ENCODE assay signal across 1 cellular context in genomic region chr17:17972126-17972951, GRCh38.
TF ChIP-seq lines count a peak whose summit lies in the region.

Gene DRC3, plus strand, starts transcription at chr17:17972862. Its CDS starts 4,737 bp downstream, at chr17:17977599.
Gene TOM1L2, minus strand, starts transcription at chr17:17972400. Its CDS starts 87 bp downstream, at chr17:17972313.

TF ChIP-seq in HepG2, 621 proteins besides CTCF, POLR2A, EP300 and RAD21 (continued from another document and continues in another):
- peak; percentile 12; the same call in 1 of the 2 replicates for TF ChIP-seq HIC2 (CRISPR knock-in tag; IDR thresholded peaks at IDR 0.05; ENCODE audit: low read depth)
- no peak for TF ChIP-seq STAT6 (CRISPR knock-in tag; IDR thresholded peaks at IDR 0.05; ENCODE audit: borderline replicate concordance)
- no peak for TF ChIP-seq ATF7-NPFF (CRISPR knock-in tag; IDR thresholded peaks at IDR 0.05; ENCODE audit: low read depth)
- TF ChIP-seq NR2F1 (CRISPR knock-in tag; IDR thresholded peaks at IDR 0.05), result peak in 1 of 2 experiments; percentile 51; a peak in 1 of 4 replicates
- peak; percentile 79; the same call in 1 of the 2 replicates for TF ChIP-seq SP5 (CRISPR knock-in tag; IDR thresholded peaks at IDR 0.05; ENCODE audit: borderline replicate concordance, low read depth)
- TF ChIP-seq SOX6 (IDR thresholded peaks at IDR 0.05), result no peak
- TF ChIP-seq SOX6 (CRISPR knock-in tag; IDR thresholded peaks at IDR 0.05), result peak; percentile 41
- TF ChIP-seq ATRX (CRISPR knock-in tag; IDR thresholded peaks at IDR 0.05; ENCODE audit: borderline replicate concordance), result no peak
- no peak for TF ChIP-seq ARNTL (CRISPR knock-in tag; IDR thresholded peaks at IDR 0.05)
- no peak for TF ChIP-seq NFE2L1 (CRISPR knock-in tag; IDR thresholded peaks at IDR 0.05; ENCODE audit: borderline replicate concordance)
- peak; percentile 73 for TF ChIP-seq ZNF891 (CRISPR knock-in tag; IDR thresholded peaks at IDR 0.05)
- no peak for TF ChIP-seq ZBTB3 (CRISPR knock-in tag; IDR thresholded peaks at IDR 0.05; ENCODE audit: borderline replicate concordance, low read depth)
- peak; percentile 99 for TF ChIP-seq USF2 (IDR thresholded peaks at IDR 0.05; ENCODE audit: low read depth, low read length)
- TF ChIP-seq USF2 (CRISPR knock-in tag; IDR thresholded peaks at IDR 0.05; ENCODE audit: borderline replicate concordance), result peak; percentile 94
- no peak for TF ChIP-seq ARHGAP35 (CRISPR knock-in tag; IDR thresholded peaks at IDR 0.05; ENCODE audit: borderline replicate concordance)
- 0 out of 2 replicates have a peak, but pooled peaks have one; percentile 12 for TF ChIP-seq SOX5 (CRISPR knock-in tag; IDR thresholded peaks at IDR 0.05; ENCODE audit: borderline replicate concordance)
- TF ChIP-seq MBD4 (IDR thresholded peaks at IDR 0.05; ENCODE audit: borderline replicate concordance, low read length), result no peak
- TF ChIP-seq SAFB2 (CRISPR knock-in tag; IDR thresholded peaks at IDR 0.05; ENCODE audit: borderline replicate concordance, low read depth), result 0 out of 2 replicates have a peak, but pooled peaks have one; percentile 47
- TF ChIP-seq WIZ (CRISPR knock-in tag; IDR thresholded peaks at IDR 0.05), result no peak
- no peak for TF ChIP-seq ZBTB2 (CRISPR knock-in tag; IDR thresholded peaks at IDR 0.05; ENCODE audit: low read depth)
- TF ChIP-seq BCL3 (CRISPR knock-in tag; IDR thresholded peaks at IDR 0.05), result 0 out of 2 replicates have a peak, but pooled peaks have one; percentile 30
- peak; percentile 69; the same call in 1 of the 2 replicates for TF ChIP-seq ZNF605 (CRISPR knock-in tag; IDR thresholded peaks at IDR 0.05)
- TF ChIP-seq ZMYM4 (CRISPR knock-in tag; IDR thresholded peaks at IDR 0.05), result peak; percentile 50; the same call in 1 of the 2 replicates
- TF ChIP-seq AHR (CRISPR knock-in tag; IDR thresholded peaks at IDR 0.05), result no peak
- no peak; the same call in 1 of the 2 replicates for TF ChIP-seq ZNF350 (CRISPR knock-in tag; IDR thresholded peaks at IDR 0.05; ENCODE audit: borderline replicate concordance, low read depth)
- no peak for TF ChIP-seq AKNA (CRISPR knock-in tag; IDR thresholded peaks at IDR 0.05; ENCODE audit: borderline replicate concordance)
- peak; percentile 100 for TF ChIP-seq SP2 (CRISPR knock-in tag; IDR thresholded peaks at IDR 0.05)
- TF ChIP-seq ARID3A (IDR thresholded peaks at IDR 0.05; ENCODE audit: low read depth, low read length), result 0 out of 2 replicates have a peak, but pooled peaks have one; percentile 18
- no peak; the same call in 1 of the 2 replicates for TF ChIP-seq FOXO1 (CRISPR knock-in tag; IDR thresholded peaks at IDR 0.05)
- TF ChIP-seq RFX5 (IDR thresholded peaks at IDR 0.05; ENCODE audit: low read depth, low read length), result no peak; the same call in 1 of the 2 replicates
- TF ChIP-seq ZNF354B (CRISPR knock-in tag; IDR thresholded peaks at IDR 0.05), result no peak
- peak; percentile 84 for TF ChIP-seq THAP11 (CRISPR knock-in tag; IDR thresholded peaks at IDR 0.05)
- TF ChIP-seq SRF (IDR thresholded peaks at IDR 0.05; ENCODE audit: low read depth, low read length), result no peak
- TF ChIP-seq FLYWCH1 (CRISPR knock-in tag; IDR thresholded peaks at IDR 0.05), result no peak
- TF ChIP-seq NR2C2 (CRISPR knock-in tag; IDR thresholded peaks at IDR 0.05; ENCODE audit: borderline replicate concordance), result peak; percentile 97
- TF ChIP-seq POLR2G (IDR thresholded peaks at IDR 0.05; ENCODE audit: low read depth, low read length), result peak; percentile 65; the same call in 1 of the 2 replicates
- 0 out of 2 replicates have a peak, but pooled peaks have one; percentile 33 for TF ChIP-seq SIN3B (IDR thresholded peaks at IDR 0.05; ENCODE audit: low read length)
- TF ChIP-seq TCF7 (IDR thresholded peaks at IDR 0.05; ENCODE audit: low read depth), result no peak
- TF ChIP-seq ARID4A (CRISPR knock-in tag; IDR thresholded peaks at IDR 0.05; ENCODE audit: borderline replicate concordance), result peak; percentile 83
- peak; percentile 76 for TF ChIP-seq LCORL (IDR thresholded peaks at IDR 0.05)
- no peak; the same call in 1 of the 2 replicates for TF ChIP-seq LCORL (CRISPR knock-in tag; IDR thresholded peaks at IDR 0.05)
